In the genomic region with DNA sequence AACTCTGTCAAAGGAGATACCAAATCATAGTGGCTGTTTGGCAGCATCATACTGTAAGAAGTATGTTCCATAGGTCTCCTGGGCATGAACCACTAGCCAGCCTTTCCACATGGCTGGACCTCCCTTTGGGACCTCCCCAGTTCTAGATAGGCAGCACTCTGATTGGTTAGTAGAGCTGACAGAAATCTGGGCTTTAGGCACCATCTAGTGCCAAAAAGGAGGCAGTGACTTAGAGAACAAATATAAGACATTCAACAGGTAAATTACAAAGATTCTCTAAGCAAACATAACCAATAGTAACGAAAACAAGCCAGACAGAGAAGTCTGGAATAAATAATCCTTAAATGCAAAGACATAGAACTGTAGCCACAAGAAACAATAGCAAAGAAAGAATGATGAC, we compare ENCODE assay signal across 9 cellular contexts.
A peak's percentile ranks its signal among the peaks of the same experiment; 100 is the strongest.
DNase-seq lines count a peak whose midpoint lies in the region; ATAC-seq lines count a peak whose summit lies in the region.
"Had no signal": no experiment of that assay in that cellular context is flagged by ENCODE, and none has a peak within 500 bp of the region (broad histone marks: within the 10 kb centered on the region; RNA-seq: fewer than 3 reads in every experiment).

No MANE protein-coding gene starts in this region.

- no peak overlapping the region for H3K4me3 ChIP-seq in skeletal muscle cell (ENCODE audit: low read depth, low read length)

- DNase-seq in DMS 273 (lab: John Stamatoyannopoulos, UW; ENCODE audit: unreplicated experiment) (peak; percentile 35), DMS 273 treated with DMSO at 0.1 percent for 48 hours (lab: John Stamatoyannopoulos, UW) (no peak), NCI-H446 treated with DMSO at 0.1 percent for 48 hours (lab: John Stamatoyannopoulos, UW) (peak; percentile 56), skeletal muscle cell (ENCODE audit: low read depth) (peak; percentile 20), NCI-H2227 (lab: John Stamatoyannopoulos, UW; ENCODE audit: unreplicated experiment) (no peak), NCI-H2107 treated with DMSO at 0.1 percent for 48 hours (lab: John Stamatoyannopoulos, UW; ENCODE audit: unreplicated experiment) (no peak)
- no peak for DNase-seq in effector CD8-positive, alpha-beta T cell (lab: John Stamatoyannopoulos, UW)
- DNase-seq: 8988T had no signal

- ATAC-seq in esophagus mucosa: peak; percentile 42

Comparison
In these comparisons a context has a peak if more than half of its experiments do, and no peak if none do; other contexts are left out.
1. DNase-seq: peak in DMS 273 (single experiment), NCI-H446 treated with DMSO at 0.1 percent for 48 hours (single experiment) and skeletal muscle cell (single experiment); none in DMS 273 treated with DMSO at 0.1 percent for 48 hours (single experiment), effector CD8-positive, alpha-beta T cell (single experiment), NCI-H2227 (single experiment) and NCI-H2107 treated with DMSO at 0.1 percent for 48 hours (single experiment).